In the genomic region with DNA sequence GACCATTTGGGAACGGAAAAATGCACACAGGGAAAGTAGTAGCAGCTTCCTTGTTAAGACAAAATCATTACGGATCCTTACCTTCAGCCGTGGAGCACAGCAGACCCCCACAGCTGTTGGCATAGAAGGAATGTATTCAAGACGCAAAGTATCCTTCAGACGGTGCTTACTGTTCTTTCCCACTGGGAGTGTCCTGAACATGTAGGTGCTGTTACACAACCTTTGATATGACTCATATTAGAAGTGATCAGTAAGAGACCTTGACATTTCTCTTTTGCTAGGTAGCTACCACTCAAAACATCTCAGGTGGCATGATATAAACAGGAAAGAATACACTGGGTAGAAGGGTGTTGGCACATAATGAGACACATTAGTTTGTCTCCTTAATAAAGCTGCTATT, we compare ENCODE assay signal across 16 cellular contexts.
DNase-seq lines count a peak whose midpoint lies in the region; ATAC-seq and TF ChIP-seq lines count a peak whose summit lies in the region.
"Had no signal": no experiment of that assay in that cellular context is flagged by ENCODE, and none has a peak within 500 bp of the region (broad histone marks: within the 10 kb centered on the region; RNA-seq: fewer than 3 reads in every experiment).

No MANE protein-coding gene starts in this region.

- no peaks in the 10 kb centered on the region for H3K36me3 ChIP-seq in RWPE2 (ENCODE audit: low read depth)
- H3K36me3 ChIP-seq in lung (ENCODE audit: control insufficient read depth in 2 of 2, insufficient read depth in 2 of 2, low read length in 2 of 2) = no peaks in the 10 kb centered on the region
- no peaks in the 10 kb centered on the region for H3K36me3 ChIP-seq in gastrocnemius medialis
- H3K36me3 ChIP-seq: HAP-1 had no signal

- H3K27me3 ChIP-seq in RWPE2 (ENCODE audit: insufficient read depth, poor library complexity, severe bottlenecking) = no peaks in the 10 kb centered on the region
- H3K27me3 ChIP-seq in lung (ENCODE audit: control insufficient read depth, insufficient read depth) = no peaks in the 10 kb centered on the region
- H3K27me3 ChIP-seq in gastrocnemius medialis = no peaks in the 10 kb centered on the region

- H3K4me3 ChIP-seq in RWPE2 (ENCODE audit: severe bottlenecking) (no peak overlapping the region), epithelial cell of esophagus (ENCODE audit: low read length) (no peak overlapping the region), lung (no peak overlapping the region), gastrocnemius medialis (no peak overlapping the region)
- H3K4me3 ChIP-seq: HAP-1 had no signal

- DNase-seq in RWPE2 (ENCODE audit: low spot score) (no peak), epithelial cell of esophagus (ENCODE audit: low read depth) (peak; percentile 0), lung (ENCODE audit: low spot score) (no peak), GM19240 (ENCODE audit: insufficient read length, low spot score) (no peak), gastrocnemius medialis (no peak)
- DNase-seq: C1 segment of cervical spinal cord; Calu3; CD4-positive, alpha-beta memory T cell; COR-L47; DMS53; DMS79 treated with DMSO at 0.1 percent for 48 hours; GF-D8; GOT3; HFFc6 had no signal

- 61 to 66% methylated on average over 5 of the region's 5 CpGs for WGBS in lung, 2 donors

- no peak for TF ChIP-seq POLR2A in gastrocnemius medialis (IDR thresholded peaks at IDR 0.05)

- TF ChIP-seq CTCF in RWPE2 (IDR thresholded peaks at IDR 0.05; ENCODE audit: poor library complexity, severe bottlenecking) (no peak), epithelial cell of esophagus (IDR thresholded peaks at IDR 0.05; ENCODE audit: insufficient read depth, low read depth, low read length, missing control alignments) (no peak), lung (IDR thresholded peaks at IDR 0.05; ENCODE audit: control extremely low read depth, extremely low read depth) (no peak), gastrocnemius medialis (IDR thresholded peaks at IDR 0.05 in 4 of 5, conservative IDR thresholded peaks at IDR 0.05 in 1 of 5) (no peak)

- H3K4me1 ChIP-seq in RWPE2 (ENCODE audit: insufficient read depth, poor library complexity, severe bottlenecking) (no peaks in the 10 kb centered on the region), lung (ENCODE audit: control insufficient read depth in 2 of 2, insufficient read depth in 2 of 2, low read length in 2 of 2) (no peaks in the 10 kb centered on the region), gastrocnemius medialis (no peaks in the 10 kb centered on the region)
- H3K4me1 ChIP-seq: HAP-1 had no signal

- intact Hi-C loops in gastrocnemius medialis (cut with DNase I; ENCODE audit: low total_unique reads) = no loop called here

- peak; percentile 31; the same call in 1 of the 3 replicates for ATAC-seq in RWPE2 (ENCODE audit: low read depth)
- peak; percentile 68 for ATAC-seq in lung (ENCODE audit: insufficient read depth, low FRiP score)
- ATAC-seq in gastrocnemius medialis = no peak
- ATAC-seq in HG03139 (IDR thresholded peaks at IDR 0.05; ENCODE audit: unreplicated experiment) = no peak

- in situ Hi-C loops in gastrocnemius medialis (cut with MboI; ENCODE audit: low sequenced_read_pairs in 4 of 4) = no loop called here

- H3K27ac ChIP-seq in RWPE2 (ENCODE audit: poor library complexity, severe bottlenecking) = no peak overlapping the region
- H3K27ac ChIP-seq in lung (ENCODE audit: low read depth in 1 of 2, low read length in 1 of 2) = no peak overlapping the region
- H3K27ac ChIP-seq in gastrocnemius medialis = no peak overlapping the region

- H3K9me3 ChIP-seq in RWPE2 (ENCODE audit: severe bottlenecking) = no peaks in the 10 kb centered on the region
- no peaks in the 10 kb centered on the region for H3K9me3 ChIP-seq in lung (ENCODE audit: control insufficient read depth in 2 of 2, insufficient read depth in 1 of 2, low read length in 1 of 2)
- H3K9me3 ChIP-seq in gastrocnemius medialis = no peaks in the 10 kb centered on the region
- H3K9me3 ChIP-seq: HAP-1 had no signal

Comparison
In these comparisons a context has a peak if more than half of its experiments do, and no peak if none do; other contexts are left out.
1. ATAC-seq: peak in RWPE2 (single experiment) and lung (single experiment); none in gastrocnemius medialis (0 of 2) and HG03139 (single experiment).